In the genomic region with DNA sequence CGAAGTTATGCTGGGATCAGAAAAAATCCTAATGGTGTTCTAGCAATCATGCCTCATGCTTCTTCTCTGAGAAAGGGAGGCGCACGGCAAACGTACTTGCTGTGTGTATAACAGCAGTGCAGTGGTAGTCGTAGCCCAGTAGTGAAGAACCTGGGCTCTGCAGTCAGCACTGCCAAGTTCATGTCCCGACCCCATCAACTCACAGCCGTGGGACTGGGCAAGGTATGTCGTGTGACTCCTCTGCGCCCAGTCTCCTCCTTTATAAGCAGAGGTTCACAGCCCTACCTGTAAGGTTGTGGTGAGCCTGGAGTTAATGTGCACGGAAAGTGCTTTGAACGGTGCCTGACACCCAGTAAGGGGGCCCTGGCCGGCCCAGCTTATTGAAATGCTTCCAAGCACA, we compare ENCODE assay signal across 19 cellular contexts. TPM values are rescaled to one million over a fixed set of nuclear protein-coding genes. Genes with fewer than 3 reads are reported as not detected.
DNase-seq lines count a peak whose midpoint lies in the region; ATAC-seq, FAIRE-seq and TF ChIP-seq lines count a peak whose summit lies in the region.
"Had no signal": no experiment of that assay in that cellular context is flagged by ENCODE, and none has a peak within 500 bp of the region (broad histone marks: within the 10 kb centered on the region; RNA-seq: fewer than 3 reads in every experiment).

No MANE protein-coding gene starts in this region.

- no peak overlapping the region for H2BK5ac ChIP-seq in neuronal stem cell (ENCODE audit: low read length)

- H3K4me2 ChIP-seq in neuronal stem cell (ENCODE audit: insufficient read depth, low read length, poor library complexity, severe bottlenecking) = no peak overlapping the region

- no peak overlapping the region for H3K14ac ChIP-seq in neuronal stem cell (ENCODE audit: low read length)

- no peak overlapping the region for H2AFZ ChIP-seq in neuronal stem cell (ENCODE audit: low read length)

- no peak overlapping the region for H3K4me3 Mint-ChIP-seq in T-helper 17 cell
- H3K4me3 Mint-ChIP-seq: activated naive CD4-positive, alpha-beta T cell treated with anti-CD3 and anti-CD28 coated beads, Interleukin-2, amount 50 U/mL, for 24 hours; activated T-cell treated with anti-CD3 and anti-CD28 coated beads, Interleukin-2, amount 50 U/mL, for 4 hours; effector memory CD8-positive, alpha-beta T cell had no signal

- WGBS in heart right ventricle, 2 donors = 41 to 53% methylated on average over 12 of the region's 12 CpGs
- WGBS in neuronal stem cell (ENCODE audit: extremely low coverage in 2 of 2, insufficient read length in 2 of 2, insufficient replicate concordance in 1 of 2), 2 donors = no CpG with 5 or more reads among the region's 12 CpGs

- H3K36me3 Mint-ChIP-seq in T-helper 17 cell (ENCODE audit: low read depth) = peaks cover 8% of the 10 kb centered on the region

- no peak overlapping the region for H3K4ac ChIP-seq in neuronal stem cell (ENCODE audit: low read length)

- peak; percentile 1; the same call in 1 of the 2 replicates for TF ChIP-seq POLR2A in GM12892 (IDR thresholded peaks at IDR 0.05; ENCODE audit: low read depth, low read length)

- H3K4me3 ChIP-seq in heart right ventricle = peak overlapping the region in 1 of 10 donors; percentile 11
- no peak overlapping the region for H3K4me3 ChIP-seq in neuronal stem cell (ENCODE audit: low read length in 2 of 2)

- H3K9me3 ChIP-seq in T-helper 17 cell (ENCODE audit: control insufficient read depth, low read length, poor library complexity, severe bottlenecking) (no peaks in the 10 kb centered on the region), heart right ventricle (no peaks in the 10 kb centered on the region), neuronal stem cell (replicated peaks in 1 of 2; ENCODE audit: control insufficient read depth in 2 of 2, insufficient read depth in 1 of 2, low read depth in 1 of 2, low read length in 2 of 2) (no peaks in the 10 kb centered on the region)

- peak overlapping the region; percentile 100 for H3K27ac Mint-ChIP-seq in T-helper 17 cell

- ATAC-seq in T-helper 17 cell (peak; percentile 13), heart right ventricle (peak; percentile 3 to 52 (median 40)), HG03521 (IDR thresholded peaks at IDR 0.05; ENCODE audit: unreplicated experiment) (no peak)
- ATAC-seq: activated T-cell treated with anti-CD3 and anti-CD28 coated beads, Interleukin-2, amount 50 U/mL, for 4 hours; effector memory CD8-positive, alpha-beta T cell had no signal

- H3K27ac ChIP-seq in heart right ventricle (peak overlapping the region in 9 of 10 donors; percentile 21 to 83 (median 78)), neuronal stem cell (replicated peaks; ENCODE audit: low read length) (no peak overlapping the region)
- H3K27ac ChIP-seq: C4-2B had no signal

- H3K4me1 Mint-ChIP-seq in T-helper 17 cell = peaks cover 17% of the 10 kb centered on the region

- no peak overlapping the region for H2BK15ac ChIP-seq in neuronal stem cell (ENCODE audit: low read length)

- H3K27me3 ChIP-seq in heart right ventricle = no peaks in the 10 kb centered on the region
- no peaks in the 10 kb centered on the region for H3K27me3 ChIP-seq in neuronal stem cell (ENCODE audit: control insufficient read depth in 3 of 3, insufficient read depth in 3 of 3, low read depth in 1 of 3, low read length in 3 of 3)

- no peak overlapping the region for H2AK5ac ChIP-seq in neuronal stem cell (ENCODE audit: low read depth, low read length)

- peak overlapping the region; percentile 11 for H3K18ac ChIP-seq in neuronal stem cell (ENCODE audit: low read length)

- no peak for DNase-seq in GM12892 (ENCODE audit: insufficient read length)
- no peak for DNase-seq in T-helper 17 cell
- no peak for DNase-seq in heart right ventricle
- DNase-seq in neuronal stem cell (ENCODE audit: low spot score) = no peak
- DNase-seq in NCI-H2171 (lab: John Stamatoyannopoulos, UW) = no peak
- DNase-seq in HUDEP-2 (lab: John Stamatoyannopoulos, UW; ENCODE audit: unreplicated experiment in 76 of 76) = no peak
- DNase-seq in effector CD8-positive, alpha-beta T cell (lab: John Stamatoyannopoulos, UW) = no peak
- DNase-seq: activated CD4-positive, CD25-positive, alpha-beta regulatory T cell treated with anti-CD3 and anti-CD28 coated beads, Interleukin-2, amount 50 U/mL, for 72 hours; activated T-cell treated with anti-CD3 and anti-CD28 coated beads, Interleukin-2, amount 50 U/mL, for 4 hours; DMS 273 treated with DMSO at 0.1 percent for 48 hours; effector memory CD8-positive, alpha-beta T cell; NCI-H1048; NCI-H2081; NK-92 treated with Interleukin-12 subunit alpha and Interleukin-12 subunit beta, amount 100 ng/mL, for 24 hours; retina had no signal

- H4K91ac ChIP-seq in neuronal stem cell (ENCODE audit: low read depth, low read length, poor library complexity) = no peak overlapping the region

- TF ChIP-seq CTCF in heart right ventricle (IDR thresholded peaks at IDR 0.05) = no peak

- H3K27me3 Mint-ChIP-seq in T-helper 17 cell = no peaks in the 10 kb centered on the region
- H3K27me3 Mint-ChIP-seq: activated naive CD4-positive, alpha-beta T cell treated with anti-CD3 and anti-CD28 coated beads, Interleukin-2, amount 50 U/mL, for 24 hours; effector memory CD8-positive, alpha-beta T cell had no signal

- H4K8ac ChIP-seq in neuronal stem cell (ENCODE audit: low read depth, low read length) = no peak overlapping the region

- H3K4me1 ChIP-seq in heart right ventricle (peaks cover 37 to 100% (median 95%) of the 10 kb centered on the region in 9 donors), neuronal stem cell (ENCODE audit: control insufficient read depth in 2 of 2, insufficient read depth in 1 of 2, low read depth in 1 of 2, low read length in 2 of 2) (peaks cover 17 to 49% of the 10 kb centered on the region in 2 donors)

- no peak for FAIRE-seq in GM12892 (lab: Jason Lieb, UNC)
- FAIRE-seq: G401.6 had no signal

- intact Hi-C loops in heart right ventricle (cut with DNase I) = no loop called here

- no peak overlapping the region for H2BK120ac ChIP-seq in neuronal stem cell (ENCODE audit: low read depth, low read length)

- H3K23ac ChIP-seq in neuronal stem cell (ENCODE audit: low read depth, low read length, poor library complexity) = no peak overlapping the region

- no peak overlapping the region for H3K9ac ChIP-seq in neuronal stem cell (ENCODE audit: low read depth, low read length, poor library complexity)

- H3K36me3 ChIP-seq in heart right ventricle = peaks cover 0 to 67% (median 9%) of the 10 kb centered on the region in 9 donors
- no peaks in the 10 kb centered on the region for H3K36me3 ChIP-seq in neuronal stem cell (replicated peaks in 1 of 2; ENCODE audit: control insufficient read depth in 2 of 2, insufficient read depth in 2 of 2, low read length in 2 of 2)

- H2BK12ac ChIP-seq in neuronal stem cell (ENCODE audit: low read length) = no peak overlapping the region

- H3K79me1 ChIP-seq in neuronal stem cell (ENCODE audit: low read depth, low read length) = no peaks in the 10 kb centered on the region

RNA-seq across cellular contexts. Expression of gene EHD4, which starts 26.7 kb away (rescaled TPM):
- 19.9 TPM for polyA plus RNA-seq in GM12892 (2012; ENCODE audit: missing spikeins)
- total RNA-seq in T-helper 17 cell (10 to 100 TPM; 57.6 to 79.9 TPM), heart right ventricle (10 to 100 TPM; 29.8 to 62.7 (median 46.6) TPM)
- 10 to 100 TPM; 23.4 to 24.2 TPM for polyA plus RNA-seq in heart right ventricle
- polyA plus RNA-seq in neuronal stem cell (2013, experiment 1 of 2) = 7.9 TPM
- polyA plus RNA-seq in neuronal stem cell (2013, experiment 2 of 2) = 8.1 TPM

RNA-seq across cellular contexts. Expression of gene SPTBN5, which starts 51.8 kb away (rescaled TPM):
- 0.04 TPM for polyA plus RNA-seq in GM12892 (2012; ENCODE audit: missing spikeins)
- total RNA-seq in T-helper 17 cell (1 to 10 TPM; 1.9 to 2.2 TPM), heart right ventricle (1 to 10 TPM; 1.6 to 5.9 (median 2.4) TPM)
- 1 to 10 TPM in 1 of 2 donors, under 1 TPM in 1; 0.94 to 8.7 TPM for polyA plus RNA-seq in heart right ventricle
- 0.08 TPM for polyA plus RNA-seq in neuronal stem cell (2013, experiment 1 of 2)
- 0.14 TPM for polyA plus RNA-seq in neuronal stem cell (2013, experiment 2 of 2)
